In the genomic region with DNA sequence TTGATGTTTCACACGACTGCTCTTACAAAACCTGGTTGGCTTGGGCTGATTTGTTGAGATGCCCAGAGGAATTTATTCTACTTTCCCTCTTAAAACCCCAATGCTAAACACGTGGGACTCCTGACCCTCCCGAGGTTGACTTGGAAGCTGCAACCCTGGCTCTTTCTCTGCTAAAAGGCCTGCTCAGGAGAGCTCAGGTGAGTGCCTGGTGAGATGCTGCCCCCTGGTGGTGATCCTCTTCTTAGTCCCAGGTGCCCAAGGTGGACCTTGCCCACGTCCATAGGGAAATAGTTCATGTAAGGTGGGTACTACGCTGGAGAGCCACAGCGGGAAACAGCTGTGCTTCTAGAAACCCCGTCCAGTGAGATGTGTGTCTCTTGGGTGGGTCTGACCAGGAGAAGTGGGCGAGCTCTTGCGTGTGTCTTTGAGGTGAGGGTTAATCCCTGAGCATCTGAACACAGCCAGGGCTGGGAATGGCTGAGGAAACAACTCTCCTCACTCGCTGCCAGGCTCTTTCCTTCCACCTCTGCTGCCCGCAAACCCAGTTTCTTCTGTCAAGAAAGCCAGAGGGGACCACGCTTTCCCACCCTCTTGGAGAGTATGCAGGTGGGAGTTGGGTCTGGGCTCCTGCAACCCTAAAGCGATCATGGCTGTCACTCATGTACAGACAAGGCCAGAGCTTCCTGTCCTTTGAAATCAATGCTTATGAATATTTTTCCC, we compare ENCODE assay signal across 8 cellular contexts. TPM values are rescaled to one million over a fixed set of nuclear protein-coding genes. Genes with fewer than 3 reads are reported as not detected.
DNase-seq lines count a peak whose midpoint lies in the region; TF ChIP-seq lines count a peak whose summit lies in the region.

No MANE protein-coding gene starts in this region.

- in situ Hi-C loops in GM13977 (cut with MboI; ENCODE audit: low pct_unique_long_range_greater_than_20kb, low sequenced_read_pairs, unreplicated experiment) = no loop called here

- H3K4me3 Mint-ChIP-seq in brain (no peak overlapping the region), immature natural killer cell (no peak overlapping the region)

- H3K4me1 Mint-ChIP-seq in brain (peaks cover 5% of the 10 kb centered on the region), immature natural killer cell (no peaks in the 10 kb centered on the region)

- peak; percentile 81 for DNase-seq in GM13977 (ENCODE audit: low spot score)
- DNase-seq in RPMI8226 = peak; percentile 75
- DNase-seq in immature natural killer cell = peak in 2 of 3 donors; percentile 9 to 11
- peak; percentile 49 to 75 for DNase-seq in stimulated activated CD4-positive, alpha-beta T cell treated with anti-CD3 and anti-CD28 coated beads, Interleukin-2, amount 100 ng/mL, for 24 hours
- no peak for DNase-seq in dedifferentiated amniotic fluid mesenchymal stem cell (ENCODE audit: extremely low spot score)

- H3K9me3 Mint-ChIP-seq in brain = peaks cover 0 to 6% (median 4%) of the 10 kb centered on the region in 5 experiments
- H3K9me3 Mint-ChIP-seq in immature natural killer cell = peaks cover 0 to 2% (median 0%) of the 10 kb centered on the region in 6 donors

- H3K27ac Mint-ChIP-seq in brain (peak overlapping the region in 2 of 5 experiments; percentile 4 to 58), immature natural killer cell (no peak overlapping the region)

- H3K27me3 Mint-ChIP-seq in brain (peaks cover 3% of the 10 kb centered on the region), immature natural killer cell (ENCODE audit: low read depth in 3 of 3) (peaks cover 0 to 2% (median 2%) of the 10 kb centered on the region in 3 donors)

- H3K27ac ChIP-seq in 22Rv1 = no peak overlapping the region

- TF ChIP-seq CTCF in 22Rv1 (IDR thresholded peaks at IDR 0.05) (peak; percentile 89), GM13977 (IDR thresholded peaks at IDR 0.05; ENCODE audit: extremely low read depth, insufficient read depth, missing control alignments) (peak; percentile 66), LNCAP (IDR thresholded peaks at IDR 0.05) (peak; percentile 79), brain (conservative IDR thresholded peaks at IDR 0.05) (peak; percentile 66 to 84)

- H3K36me3 Mint-ChIP-seq in brain (no peaks in the 10 kb centered on the region), immature natural killer cell (no peaks in the 10 kb centered on the region)

RNA-seq across cellular contexts. Expression of gene PXDN, which starts 25.5 kb away (rescaled TPM):
- 6.9 TPM for polyA plus RNA-seq in brain (ENCODE audit: insufficient read depth, low read depth, low replicate concordance)
- 1 to 10 TPM in 1 of 3 donors, under 1 TPM in 1, not detected in 1; 0.93 to 1.0 TPM for polyA plus RNA-seq in immature natural killer cell
